ENCODE assay signal across 1 cellular context in the genomic region with DNA sequence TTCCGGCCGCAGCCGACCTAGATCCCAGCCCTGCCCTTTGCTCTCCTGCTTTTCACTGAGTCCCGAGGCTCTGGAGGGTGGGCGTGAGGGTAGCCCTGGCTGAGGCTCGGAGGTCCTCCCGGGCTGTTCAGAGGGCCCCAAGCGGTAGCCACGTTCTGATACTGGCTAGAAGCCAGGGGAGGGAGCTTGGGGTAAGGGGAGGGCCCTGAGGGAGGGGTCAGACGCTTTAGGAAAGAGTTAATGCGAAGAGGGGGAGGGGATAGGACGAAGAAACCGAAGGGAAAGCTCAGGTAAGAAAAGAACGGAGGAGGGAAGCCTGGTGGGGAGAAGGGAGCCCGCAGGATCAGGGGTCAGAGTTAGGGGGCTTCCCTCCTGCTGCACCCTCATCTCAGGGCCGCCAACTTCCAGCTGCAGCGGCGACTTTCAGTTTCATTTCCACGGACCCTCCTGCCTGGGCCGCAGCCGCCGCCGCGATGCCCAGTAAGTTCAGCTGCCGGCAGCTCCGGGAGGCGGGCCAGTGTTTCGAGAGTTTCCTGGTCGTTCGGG.
TF ChIP-seq lines count a peak whose summit lies in the region.

A gene with protein sequence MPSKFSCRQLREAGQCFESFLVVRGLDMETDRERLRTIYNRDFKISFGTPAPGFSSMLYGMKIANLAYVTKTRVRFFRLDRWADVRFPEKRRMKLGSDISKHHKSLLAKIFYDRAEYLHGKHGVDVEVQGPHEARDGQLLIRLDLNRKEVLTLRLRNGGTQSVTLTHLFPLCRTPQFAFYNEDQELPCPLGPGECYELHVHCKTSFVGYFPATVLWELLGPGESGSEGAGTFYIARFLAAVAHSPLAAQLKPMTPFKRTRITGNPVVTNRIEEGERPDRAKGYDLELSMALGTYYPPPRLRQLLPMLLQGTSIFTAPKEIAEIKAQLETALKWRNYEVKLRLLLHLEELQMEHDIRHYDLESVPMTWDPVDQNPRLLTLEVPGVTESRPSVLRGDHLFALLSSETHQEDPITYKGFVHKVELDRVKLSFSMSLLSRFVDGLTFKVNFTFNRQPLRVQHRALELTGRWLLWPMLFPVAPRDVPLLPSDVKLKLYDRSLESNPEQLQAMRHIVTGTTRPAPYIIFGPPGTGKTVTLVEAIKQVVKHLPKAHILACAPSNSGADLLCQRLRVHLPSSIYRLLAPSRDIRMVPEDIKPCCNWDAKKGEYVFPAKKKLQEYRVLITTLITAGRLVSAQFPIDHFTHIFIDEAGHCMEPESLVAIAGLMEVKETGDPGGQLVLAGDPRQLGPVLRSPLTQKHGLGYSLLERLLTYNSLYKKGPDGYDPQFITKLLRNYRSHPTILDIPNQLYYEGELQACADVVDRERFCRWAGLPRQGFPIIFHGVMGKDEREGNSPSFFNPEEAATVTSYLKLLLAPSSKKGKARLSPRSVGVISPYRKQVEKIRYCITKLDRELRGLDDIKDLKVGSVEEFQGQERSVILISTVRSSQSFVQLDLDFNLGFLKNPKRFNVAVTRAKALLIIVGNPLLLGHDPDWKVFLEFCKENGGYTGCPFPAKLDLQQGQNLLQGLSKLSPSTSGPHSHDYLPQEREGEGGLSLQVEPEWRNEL (plus strand): TSS at position 220 of the 546 bp plus-strand sequence. CDS start 254 bp downstream, at position 474.

TF ChIP-seq in HEK293, 187 proteins besides CTCF, POLR2A, EP300 and RAD21 (continued from another document and continues in another):
- TF ChIP-seq FEZF1 (tag by site-specific recombination; IDR thresholded peaks at IDR 0.05), result no peak
- TF ChIP-seq ZNF473 (tag by site-specific recombination; IDR thresholded peaks at IDR 0.05), result no peak
- TF ChIP-seq BCL11A (tag by site-specific recombination; IDR thresholded peaks at IDR 0.05; ENCODE audit: low read depth), result peak; percentile 86
- TF ChIP-seq, protein P1, sequence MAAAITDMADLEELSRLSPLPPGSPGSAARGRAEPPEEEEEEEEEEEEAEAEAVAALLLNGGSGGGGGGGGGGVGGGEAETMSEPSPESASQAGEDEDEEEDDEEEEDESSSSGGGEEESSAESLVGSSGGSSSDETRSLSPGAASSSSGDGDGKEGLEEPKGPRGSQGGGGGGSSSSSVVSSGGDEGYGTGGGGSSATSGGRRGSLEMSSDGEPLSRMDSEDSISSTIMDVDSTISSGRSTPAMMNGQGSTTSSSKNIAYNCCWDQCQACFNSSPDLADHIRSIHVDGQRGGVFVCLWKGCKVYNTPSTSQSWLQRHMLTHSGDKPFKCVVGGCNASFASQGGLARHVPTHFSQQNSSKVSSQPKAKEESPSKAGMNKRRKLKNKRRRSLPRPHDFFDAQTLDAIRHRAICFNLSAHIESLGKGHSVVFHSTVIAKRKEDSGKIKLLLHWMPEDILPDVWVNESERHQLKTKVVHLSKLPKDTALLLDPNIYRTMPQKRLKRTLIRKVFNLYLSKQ (tag by site-specific recombination; IDR thresholded peaks at IDR 0.05; ENCODE audit: borderline replicate concordance), result no peak
- TF ChIP-seq, protein P2, sequence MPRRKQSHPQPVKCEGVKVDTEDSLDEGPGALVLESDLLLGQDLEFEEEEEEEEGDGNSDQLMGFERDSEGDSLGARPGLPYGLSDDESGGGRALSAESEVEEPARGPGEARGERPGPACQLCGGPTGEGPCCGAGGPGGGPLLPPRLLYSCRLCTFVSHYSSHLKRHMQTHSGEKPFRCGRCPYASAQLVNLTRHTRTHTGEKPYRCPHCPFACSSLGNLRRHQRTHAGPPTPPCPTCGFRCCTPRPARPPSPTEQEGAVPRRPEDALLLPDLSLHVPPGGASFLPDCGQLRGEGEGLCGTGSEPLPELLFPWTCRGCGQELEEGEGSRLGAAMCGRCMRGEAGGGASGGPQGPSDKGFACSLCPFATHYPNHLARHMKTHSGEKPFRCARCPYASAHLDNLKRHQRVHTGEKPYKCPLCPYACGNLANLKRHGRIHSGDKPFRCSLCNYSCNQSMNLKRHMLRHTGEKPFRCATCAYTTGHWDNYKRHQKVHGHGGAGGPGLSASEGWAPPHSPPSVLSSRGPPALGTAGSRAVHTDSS (tag by site-specific recombination; IDR thresholded peaks at IDR 0.05), result no peak
- TF ChIP-seq, protein P3, sequence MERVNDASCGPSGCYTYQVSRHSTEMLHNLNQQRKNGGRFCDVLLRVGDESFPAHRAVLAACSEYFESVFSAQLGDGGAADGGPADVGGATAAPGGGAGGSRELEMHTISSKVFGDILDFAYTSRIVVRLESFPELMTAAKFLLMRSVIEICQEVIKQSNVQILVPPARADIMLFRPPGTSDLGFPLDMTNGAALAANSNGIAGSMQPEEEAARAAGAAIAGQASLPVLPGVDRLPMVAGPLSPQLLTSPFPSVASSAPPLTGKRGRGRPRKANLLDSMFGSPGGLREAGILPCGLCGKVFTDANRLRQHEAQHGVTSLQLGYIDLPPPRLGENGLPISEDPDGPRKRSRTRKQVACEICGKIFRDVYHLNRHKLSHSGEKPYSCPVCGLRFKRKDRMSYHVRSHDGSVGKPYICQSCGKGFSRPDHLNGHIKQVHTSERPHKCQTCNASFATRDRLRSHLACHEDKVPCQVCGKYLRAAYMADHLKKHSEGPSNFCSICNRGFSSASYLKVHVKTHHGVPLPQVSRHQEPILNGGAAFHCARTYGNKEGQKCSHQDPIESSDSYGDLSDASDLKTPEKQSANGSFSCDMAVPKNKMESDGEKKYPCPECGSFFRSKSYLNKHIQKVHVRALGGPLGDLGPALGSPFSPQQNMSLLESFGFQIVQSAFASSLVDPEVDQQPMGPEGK (tag by site-specific recombination; IDR thresholded peaks at IDR 0.05), result peak; percentile 96
- no peak for TF ChIP-seq ZNF37A (tag by site-specific recombination; IDR thresholded peaks at IDR 0.05)
- TF ChIP-seq, protein P4, sequence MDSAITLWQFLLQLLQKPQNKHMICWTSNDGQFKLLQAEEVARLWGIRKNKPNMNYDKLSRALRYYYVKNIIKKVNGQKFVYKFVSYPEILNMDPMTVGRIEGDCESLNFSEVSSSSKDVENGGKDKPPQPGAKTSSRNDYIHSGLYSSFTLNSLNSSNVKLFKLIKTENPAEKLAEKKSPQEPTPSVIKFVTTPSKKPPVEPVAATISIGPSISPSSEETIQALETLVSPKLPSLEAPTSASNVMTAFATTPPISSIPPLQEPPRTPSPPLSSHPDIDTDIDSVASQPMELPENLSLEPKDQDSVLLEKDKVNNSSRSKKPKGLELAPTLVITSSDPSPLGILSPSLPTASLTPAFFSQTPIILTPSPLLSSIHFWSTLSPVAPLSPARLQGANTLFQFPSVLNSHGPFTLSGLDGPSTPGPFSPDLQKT (IDR thresholded peaks at IDR 0.05; ENCODE audit: borderline replicate concordance, low read depth, low read length), result no peak
- no peak for TF ChIP-seq ZNF488 (tag by site-specific recombination; IDR thresholded peaks at IDR 0.05)
- TF ChIP-seq ZNF623 (tag by site-specific recombination; IDR thresholded peaks at IDR 0.05), result no peak
- no peak for TF ChIP-seq ZNF140 (tag by site-specific recombination; IDR thresholded peaks at IDR 0.05)
- peak; percentile 77 for TF ChIP-seq SP2 (tag by site-specific recombination; IDR thresholded peaks at IDR 0.05)
- TF ChIP-seq GLIS1 (tag by site-specific recombination; IDR thresholded peaks at IDR 0.05), result no peak
- peak; percentile 84 for TF ChIP-seq KLF17 (tag by site-specific recombination; IDR thresholded peaks at IDR 0.05)
- TF ChIP-seq BCL11B (tag by site-specific recombination; IDR thresholded peaks at IDR 0.05; ENCODE audit: low read depth), result 0 out of 2 replicates have a peak, but pooled peaks have one; percentile 18
- peak; percentile 63; the same call in 1 of the 2 replicates for TF ChIP-seq KLF7 (tag by site-specific recombination; IDR thresholded peaks at IDR 0.05; ENCODE audit: borderline replicate concordance)
- TF ChIP-seq HIC1 (tag by site-specific recombination; IDR thresholded peaks at IDR 0.05), result 0 out of 2 replicates have a peak, but pooled peaks have one; percentile 32
- TF ChIP-seq ZBTB20 (tag by site-specific recombination; IDR thresholded peaks at IDR 0.05), result peak; percentile 78
- no peak for TF ChIP-seq ZNF544 (tag by site-specific recombination; IDR thresholded peaks at IDR 0.05)
- no peak for TF ChIP-seq ZNF19 (tag by site-specific recombination; IDR thresholded peaks at IDR 0.05; ENCODE audit: low read depth)
- no peak for TF ChIP-seq ZNF626 (tag by site-specific recombination; IDR thresholded peaks at IDR 0.05)
- TF ChIP-seq ZNF426 (tag by site-specific recombination; IDR thresholded peaks at IDR 0.05), result no peak
- TF ChIP-seq, protein P5, sequence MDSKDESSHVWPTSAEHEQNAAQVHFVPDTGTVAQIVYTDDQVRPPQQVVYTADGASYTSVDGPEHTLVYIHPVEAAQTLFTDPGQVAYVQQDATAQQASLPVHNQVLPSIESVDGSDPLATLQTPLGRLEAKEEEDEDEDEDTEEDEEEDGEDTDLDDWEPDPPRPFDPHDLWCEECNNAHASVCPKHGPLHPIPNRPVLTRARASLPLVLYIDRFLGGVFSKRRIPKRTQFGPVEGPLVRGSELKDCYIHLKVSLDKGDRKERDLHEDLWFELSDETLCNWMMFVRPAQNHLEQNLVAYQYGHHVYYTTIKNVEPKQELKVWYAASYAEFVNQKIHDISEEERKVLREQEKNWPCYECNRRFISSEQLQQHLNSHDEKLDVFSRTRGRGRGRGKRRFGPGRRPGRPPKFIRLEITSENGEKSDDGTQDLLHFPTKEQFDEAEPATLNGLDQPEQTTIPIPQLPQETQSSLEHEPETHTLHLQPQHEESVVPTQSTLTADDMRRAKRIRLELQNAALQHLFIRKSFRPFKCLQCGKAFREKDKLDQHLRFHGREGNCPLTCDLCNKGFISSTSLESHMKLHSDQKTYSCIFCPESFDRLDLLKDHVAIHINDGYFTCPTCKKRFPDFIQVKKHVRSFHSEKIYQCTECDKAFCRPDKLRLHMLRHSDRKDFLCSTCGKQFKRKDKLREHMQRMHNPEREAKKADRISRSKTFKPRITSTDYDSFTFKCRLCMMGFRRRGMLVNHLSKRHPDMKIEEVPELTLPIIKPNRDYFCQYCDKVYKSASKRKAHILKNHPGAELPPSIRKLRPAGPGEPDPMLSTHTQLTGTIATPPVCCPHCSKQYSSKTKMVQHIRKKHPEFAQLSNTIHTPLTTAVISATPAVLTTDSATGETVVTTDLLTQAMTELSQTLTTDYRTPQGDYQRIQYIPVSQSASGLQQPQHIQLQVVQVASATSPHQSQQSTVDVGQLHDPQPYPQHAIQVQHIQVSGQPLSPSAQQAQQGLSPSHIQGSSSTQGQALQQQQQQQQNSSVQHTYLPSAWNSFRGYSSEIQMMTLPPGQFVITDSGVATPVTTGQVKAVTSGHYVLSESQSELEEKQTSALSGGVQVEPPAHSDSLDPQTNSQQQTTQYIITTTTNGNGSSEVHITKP (tag by site-specific recombination; IDR thresholded peaks at IDR 0.05), result peak; percentile 88
- TF ChIP-seq ZNF600 (tag by site-specific recombination; IDR thresholded peaks at IDR 0.05), result 0 out of 2 replicates have a peak, but pooled peaks have one; percentile 35
- TF ChIP-seq ZNF677 (tag by site-specific recombination; IDR thresholded peaks at IDR 0.05), result no peak
- peak; percentile 66 for TF ChIP-seq ZBTB8A (tag by site-specific recombination; IDR thresholded peaks at IDR 0.05)
- no peak for TF ChIP-seq ZNF707 (tag by site-specific recombination; IDR thresholded peaks at IDR 0.05)
- no peak for TF ChIP-seq ZNF792 (tag by site-specific recombination; IDR thresholded peaks at IDR 0.05)
- no peak for TF ChIP-seq ZNF274 (IDR thresholded peaks at IDR 0.05; ENCODE audit: low read length)
- no peak for TF ChIP-seq ZNF274 (tag by site-specific recombination; IDR thresholded peaks at IDR 0.05; ENCODE audit: borderline replicate concordance)
- no peak for TF ChIP-seq MYNN (tag by site-specific recombination; IDR thresholded peaks at IDR 0.05; ENCODE audit: borderline replicate concordance)
- 0 out of 2 replicates have a peak, but pooled peaks have one; percentile 37 for TF ChIP-seq ZNF76 (tag by site-specific recombination; IDR thresholded peaks at IDR 0.05; ENCODE audit: borderline replicate concordance, low read depth)
- peak; percentile 40; the same call in 1 of the 2 replicates for TF ChIP-seq PRDM4 (tag by site-specific recombination; IDR thresholded peaks at IDR 0.05)
- TF ChIP-seq ZNF843 (tag by site-specific recombination; IDR thresholded peaks at IDR 0.05), result peak; percentile 55; the same call in 1 of the 2 replicates
